In the genomic region with DNA sequence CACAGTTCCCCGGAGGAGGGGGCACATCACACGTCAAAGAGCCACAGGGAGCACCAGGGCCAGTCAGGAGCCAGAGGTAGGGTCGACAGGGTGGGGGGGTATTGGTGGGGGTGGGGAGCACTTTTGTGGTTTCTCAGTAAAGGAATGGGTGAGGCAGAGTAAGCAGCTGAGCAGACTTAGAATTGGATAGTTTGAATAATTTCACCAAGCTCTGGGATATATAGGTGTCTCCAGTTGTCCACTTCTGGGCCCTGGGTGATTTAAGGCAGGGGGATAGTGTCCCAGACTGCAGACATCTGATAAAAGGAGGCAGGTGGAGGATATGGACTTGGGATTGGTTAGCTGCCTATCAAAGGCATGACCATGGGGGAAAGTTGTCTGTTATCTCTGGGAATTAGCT, we compare ENCODE assay signal across 31 cellular contexts.
"Had no signal": no experiment of that assay in that cellular context is flagged by ENCODE, and none has a peak within 500 bp of the region (broad histone marks: within the 10 kb centered on the region; RNA-seq: fewer than 3 reads in every experiment).

No MANE protein-coding gene starts in this region.

- H3K27me3 ChIP-seq: neural progenitor cell, ovary, right lobe of liver, sigmoid colon, spleen, stomach, tibial artery, transverse colon, upper lobe of right lung, uterus had no signal

- H3K9me3 Mint-ChIP-seq: neural progenitor cell had no signal

- H3K27me3 Mint-ChIP-seq: naive B cell; natural killer cell treated with Interleukin-12 subunit alpha and Interleukin-12 subunit beta and Interleukin-15 and Interleukin-18, amount 100 ng/mL, for 72 hours; progenitor cell of endocrine pancreas; stimulated activated naive B cell treated with anti-CD40 and anti-IgM and Interleukin-4, amounts not matched to agents 10 μg/mL and 1 μg/mL and 100 μg/mL, for 72 hours; stimulated activated naive CD8-positive, alpha-beta T cell treated with anti-CD3 and anti-CD28 coated beads, Interleukin-15, Interleukin-2, amounts not matched to agents 100 ng/mL and 50 ng/mL, for 24 hours; type B pancreatic cell had no signal

- H3K36me3 Mint-ChIP-seq: naive B cell; naive thymus-derived CD8-positive, alpha-beta T cell; neural progenitor cell; stimulated activated effector memory CD8-positive, alpha-beta T cell treated with anti-CD3 and anti-CD28 coated beads, Interleukin-12 subunit alpha, Interleukin-12 subunit beta, amount 100 ng/mL, for 72 hours; stimulated activated naive B cell treated with anti-CD40 and anti-IgM and Interleukin-4, amounts not matched to agents 10 μg/mL and 1 μg/mL and 100 μg/mL, for 72 hours; type B pancreatic cell had no signal

- DNase-seq: naive B cell; naive thymus-derived CD8-positive, alpha-beta T cell; occipital lobe; ovary; posterior cingulate gyrus; psoas muscle; right cardiac atrium; right lobe of liver; sigmoid colon; spleen; stimulated activated CD4-positive, alpha-beta T cell treated with anti-CD3 and anti-CD28 coated beads, Interleukin-12 subunit alpha, Interleukin-12 subunit beta, amount 100 ng/mL, for 4 hours; stimulated activated CD4-positive, alpha-beta T cell treated with anti-CD3 and anti-CD28 coated beads, Interleukin-1b, Interleukin-23, amount 100 ng/mL, for 48 hours; stimulated activated CD4-positive, alpha-beta T cell treated with anti-CD3 and anti-CD28 coated beads, Interleukin-4, amount 100 ng/mL, for 1 hour; stimulated activated CD4-positive, alpha-beta T cell treated with anti-CD3 and anti-CD28 coated beads, Interleukin-4, amount 100 ng/mL, for 4 hours; stimulated activated naive B cell treated with anti-CD40 and anti-IgM and Interleukin-4, amounts not matched to agents 10 μg/mL and 1 μg/mL and 100 μg/mL, for 72 hours; stimulated activated naive CD4-positive, alpha-beta T cell treated with Interleukin-2 at 50 U/mL for 16 hours; stomach; tibial artery; transverse colon; upper lobe of right lung; uterus had no signal

- ATAC-seq: naive thymus-derived CD8-positive, alpha-beta T cell; natural killer cell treated with Interleukin-12 subunit alpha and Interleukin-12 subunit beta and Interleukin-15 and Interleukin-18, amount 100 ng/mL, for 72 hours; right cardiac atrium; right lobe of liver; stimulated activated effector memory CD8-positive, alpha-beta T cell treated with anti-CD3 and anti-CD28 coated beads, Interleukin-12 subunit alpha, Interleukin-12 subunit beta, amount 100 ng/mL, for 72 hours; stimulated activated naive B cell treated with anti-CD40 and anti-IgM and Interleukin-4, amounts not matched to agents 10 μg/mL and 1 μg/mL and 100 μg/mL, for 72 hours; upper lobe of right lung had no signal

- H3K4me3 ChIP-seq: neural progenitor cell, ovary, psoas muscle, right lobe of liver, sigmoid colon, skin epidermis, smooth muscle cell, spleen, stomach, thoracic aorta, tibial artery, transverse colon, upper lobe of right lung, uterus had no signal

- H3K9me3 ChIP-seq: ovary, psoas muscle, right lobe of liver, sigmoid colon, stomach, thoracic aorta, tibial artery, transverse colon, upper lobe of right lung, uterus had no signal

- H3K4me1 ChIP-seq: parathyroid adenoma, psoas muscle, right lobe of liver, sigmoid colon, spleen, stomach, tibial artery, transverse colon, upper lobe of right lung, uterus had no signal

- H3K27ac ChIP-seq: neural progenitor cell, ovary, parathyroid adenoma, psoas muscle, right lobe of liver, sigmoid colon, skin epidermis, spleen, stomach, thoracic aorta, tibial artery, transverse colon, upper lobe of right lung, uterus had no signal

- H3K4me3 Mint-ChIP-seq: naive B cell; naive thymus-derived CD8-positive, alpha-beta T cell; natural killer cell treated with Interleukin-12 subunit alpha and Interleukin-12 subunit beta and Interleukin-15 and Interleukin-18, amount 100 ng/mL, for 72 hours; neural progenitor cell; stimulated activated effector memory CD8-positive, alpha-beta T cell treated with anti-CD3 and anti-CD28 coated beads, Interleukin-12 subunit alpha, Interleukin-12 subunit beta, amount 100 ng/mL, for 72 hours; stimulated activated naive B cell treated with anti-CD40 and anti-IgM and Interleukin-4, amounts not matched to agents 10 μg/mL and 1 μg/mL and 100 μg/mL, for 72 hours; stimulated activated naive CD8-positive, alpha-beta T cell treated with anti-CD3 and anti-CD28 coated beads, Interleukin-15, Interleukin-2, amounts not matched to agents 100 ng/mL and 50 ng/mL, for 24 hours; type B pancreatic cell had no signal

- H3K27ac Mint-ChIP-seq: naive thymus-derived CD8-positive, alpha-beta T cell; natural killer cell treated with Interleukin-12 subunit alpha and Interleukin-12 subunit beta and Interleukin-15 and Interleukin-18, amount 100 ng/mL, for 72 hours; neural progenitor cell; progenitor cell of endocrine pancreas; stimulated activated effector memory CD8-positive, alpha-beta T cell treated with anti-CD3 and anti-CD28 coated beads, Interleukin-12 subunit alpha, Interleukin-12 subunit beta, amount 100 ng/mL, for 72 hours; stimulated activated naive B cell treated with anti-CD40 and anti-IgM and Interleukin-4, amounts not matched to agents 10 μg/mL and 1 μg/mL and 100 μg/mL, for 72 hours; stimulated activated naive CD8-positive, alpha-beta T cell treated with anti-CD3 and anti-CD28 coated beads, Interleukin-15, Interleukin-2, amounts not matched to agents 100 ng/mL and 50 ng/mL, for 24 hours; type B pancreatic cell had no signal

- H3K4me1 Mint-ChIP-seq: naive B cell; naive thymus-derived CD8-positive, alpha-beta T cell; stimulated activated effector memory CD8-positive, alpha-beta T cell treated with anti-CD3 and anti-CD28 coated beads, Interleukin-12 subunit alpha, Interleukin-12 subunit beta, amount 100 ng/mL, for 72 hours; stimulated activated naive B cell treated with anti-CD40 and anti-IgM and Interleukin-4, amounts not matched to agents 10 μg/mL and 1 μg/mL and 100 μg/mL, for 72 hours had no signal

- H3K36me3 ChIP-seq: neural progenitor cell, ovary, right lobe of liver, sigmoid colon, spleen, stomach, thoracic aorta, tibial artery, transverse colon, upper lobe of right lung, uterus had no signal
